ENCODE assay signal across 2 cellular contexts in genomic region chr7:55912748-55913158, GRCh38.
A peak's percentile ranks its signal among the peaks of the same experiment; 100 is the strongest.
TF ChIP-seq lines count a peak whose summit lies in the region.

No MANE protein-coding gene starts in this region.

TF ChIP-seq in SK-N-SH treated with all-trans-retinoic acid at 6 μM for 48 hours, 23 proteins besides CTCF, POLR2A, EP300 and RAD21 (continued from another document):
- peak; percentile 49; the same call in 1 of the 2 replicates for TF ChIP-seq BACH2 (CRISPR knock-in tag; IDR thresholded peaks at IDR 0.05; ENCODE audit: borderline replicate concordance)
- peak; percentile 84 for TF ChIP-seq ISL1 (CRISPR knock-in tag; IDR thresholded peaks at IDR 0.05)
- TF ChIP-seq GLIS3 (CRISPR knock-in tag; IDR thresholded peaks at IDR 0.05) = peak; percentile 40; the same call in 1 of the 2 replicates
- peak; percentile 57 for TF ChIP-seq TSHZ2 (CRISPR knock-in tag; IDR thresholded peaks at IDR 0.05)
- TF ChIP-seq PATZ1 (CRISPR knock-in tag; IDR thresholded peaks at IDR 0.05; ENCODE audit: borderline replicate concordance) = no peak
- TF ChIP-seq ZNF565 (CRISPR knock-in tag; conservative IDR thresholded peaks at IDR 0.05; ENCODE audit: low read depth) = no peak

TF ChIP-seq in SK-N-SH, 30 proteins besides CTCF, POLR2A, EP300 and RAD21 (continued from another document):
- TF ChIP-seq USF2 (IDR thresholded peaks at IDR 0.05; ENCODE audit: borderline replicate concordance, low read depth, low read length) = no peak
- TF ChIP-seq PBX3 (IDR thresholded peaks at IDR 0.05) = no peak
- no peak for TF ChIP-seq GABPA (IDR thresholded peaks at IDR 0.05; ENCODE audit: low read depth)
- no peak for TF ChIP-seq NFIC (IDR thresholded peaks at IDR 0.05; ENCODE audit: borderline replicate concordance)
- TF ChIP-seq FOXM1 (IDR thresholded peaks at IDR 0.05; ENCODE audit: low read depth) = no peak
- no peak for TF ChIP-seq USF1 (IDR thresholded peaks at IDR 0.05; ENCODE audit: borderline replicate concordance, low read depth)
- no peak for TF ChIP-seq POLR2AphosphoS5 (IDR thresholded peaks at IDR 0.05; ENCODE audit: low read depth, low read length)
- no peak for TF ChIP-seq EZH2phosphoT487 (IDR thresholded peaks at IDR 0.05; ENCODE audit: borderline replicate concordance, low read depth)
- TF ChIP-seq NRF1 (IDR thresholded peaks at IDR 0.05; ENCODE audit: low read depth, low read length) = no peak
